12 cellular contexts compared by ENCODE assay signal in the genomic region with DNA sequence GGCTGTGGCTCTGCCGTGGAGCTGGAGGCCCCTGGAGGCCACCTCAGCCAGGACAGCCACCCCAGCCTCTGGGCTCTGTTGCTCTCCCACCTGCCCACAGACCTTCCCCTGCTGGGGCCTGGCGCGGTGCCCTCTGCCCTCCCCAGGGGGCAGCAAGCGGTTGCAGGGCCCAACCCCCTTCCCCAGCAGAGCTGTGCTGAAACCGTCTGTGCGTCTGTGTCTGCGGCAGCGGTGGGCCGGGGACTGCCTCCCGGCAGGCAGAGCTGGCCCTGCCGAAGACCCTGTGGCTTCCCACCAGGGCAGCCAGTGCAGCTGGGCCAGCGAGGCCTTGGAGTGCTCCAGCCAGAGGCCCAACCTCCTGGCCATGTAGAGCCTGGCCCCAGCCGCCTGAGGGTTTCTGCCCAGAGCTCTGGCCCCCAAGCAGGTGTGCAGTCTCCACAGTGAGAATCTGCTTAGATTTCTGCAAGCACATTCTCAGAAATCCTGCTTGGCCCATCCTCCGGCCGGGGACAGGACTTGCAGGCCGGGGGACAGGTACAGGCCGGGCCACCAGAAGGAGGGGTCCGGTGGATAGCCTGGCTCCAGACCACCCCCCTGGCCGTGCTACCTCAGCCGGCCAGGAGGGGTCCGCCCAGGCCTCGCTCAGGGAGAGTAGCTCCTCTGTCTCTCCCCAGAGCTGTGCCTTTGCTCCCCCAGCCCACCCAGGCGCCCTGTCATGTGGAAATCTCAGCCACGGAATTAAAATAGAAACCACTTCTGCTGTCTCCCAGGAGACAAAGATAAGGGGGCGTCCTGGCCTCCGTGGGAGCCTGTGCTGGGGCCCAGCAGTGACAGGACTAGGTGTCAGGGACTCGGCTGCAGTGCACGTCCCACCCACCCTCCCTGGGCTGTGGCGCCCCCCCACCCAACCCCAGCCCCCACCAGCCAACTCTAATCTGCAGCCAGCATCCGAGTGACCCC. TPM values are rescaled to one million over a fixed set of nuclear protein-coding genes. Genes with fewer than 3 reads are reported as not detected.
DNase-seq lines count a peak whose midpoint lies in the region; ATAC-seq and TF ChIP-seq lines count a peak whose summit lies in the region.
"Had no signal": no experiment of that assay in that cellular context is flagged by ENCODE, and none has a peak within 500 bp of the region (broad histone marks: within the 10 kb centered on the region; RNA-seq: fewer than 3 reads in every experiment).

No MANE protein-coding gene starts in this region.

- H3K27me3 ChIP-seq in ectodermal cell (ENCODE audit: control insufficient read depth, insufficient read depth, low read length, poor library complexity, severe bottlenecking) (peaks cover 14% of the 10 kb centered on the region), neural cell (ENCODE audit: insufficient read depth, low read depth, low read length) (no peaks in the 10 kb centered on the region)
- H3K27me3 ChIP-seq: MG63, SJCRH30 had no signal

- no peak overlapping the region for H2AFZ ChIP-seq in neural cell (ENCODE audit: low read depth, low read length)

- H3K4me1 ChIP-seq in ectodermal cell (ENCODE audit: control insufficient read depth, insufficient read depth, low read length) = peaks cover 29% of the 10 kb centered on the region

- H3F3A ChIP-seq in neural cell (ENCODE audit: insufficient read depth, low read length, poor library complexity, severe bottlenecking) = no peaks in the 10 kb centered on the region

- no peak overlapping the region for H3K4me2 ChIP-seq in neural cell (ENCODE audit: low read length)

- WGBS in ectodermal cell, 2 experiments = 72 to 74% methylated on average over 27 to 29 of the region's 30 CpGs

- no peaks in the 10 kb centered on the region for H3K9me3 ChIP-seq in ectodermal cell (ENCODE audit: control insufficient read depth, low read length)
- H3K9me3 ChIP-seq in neural cell (ENCODE audit: low read length) = no peaks in the 10 kb centered on the region
- H3K9me3 ChIP-seq: MG63, SJCRH30 had no signal

- ATAC-seq in GM18505 (IDR thresholded peaks at IDR 0.05; ENCODE audit: unreplicated experiment) (no peak), GM19395 (IDR thresholded peaks at IDR 0.05; ENCODE audit: unreplicated experiment) (no peak)

- no peak for TF ChIP-seq RAD21 in neural cell (conservative IDR thresholded peaks at IDR 0.05)

- peak; percentile 78 for DNase-seq in D341Med (ENCODE audit: low spot score)
- DNase-seq in NCI-H2107 (lab: John Stamatoyannopoulos, UW) = peak; percentile 76
- DNase-seq in SHP77 (lab: John Stamatoyannopoulos, UW) = no peak
- DNase-seq in HK-2 (ENCODE audit: unreplicated experiment) = no peak
- DNase-seq: activated CD8-positive, alpha-beta memory T cell treated with anti-CD3 and anti-CD28 coated beads for 24 hours; MG63; SJCRH30; stimulated activated CD8-positive, alpha-beta memory T cell treated with anti-CD3 and anti-CD28 coated beads, Interleukin-4, amount 100 ng/mL, for 48 hours had no signal

- H4K20me1 ChIP-seq in neural cell (ENCODE audit: insufficient read depth) = no peaks in the 10 kb centered on the region

- TF ChIP-seq POLR2A in GM18505 (IDR thresholded peaks at IDR 0.05; ENCODE audit: borderline replicate concordance, extremely low read depth, insufficient read depth, insufficient read length) = no peak

- peaks cover 3% of the 10 kb centered on the region for H3K36me3 ChIP-seq in ectodermal cell (ENCODE audit: control insufficient read depth, insufficient read depth, low read length)
- H3K36me3 ChIP-seq in neural cell (ENCODE audit: insufficient read depth, low read length) = no peaks in the 10 kb centered on the region

- TF ChIP-seq EP300 in neural cell (conservative IDR thresholded peaks at IDR 0.05; ENCODE audit: poor library complexity, severe bottlenecking) = no peak

- H3K9ac ChIP-seq in neural cell (ENCODE audit: low read length) = peak overlapping the region; percentile 45

- TF ChIP-seq CTCF in neural cell (IDR thresholded peaks at IDR 0.05; ENCODE audit: poor library complexity, severe bottlenecking) = peak; percentile 30

- H3K9me2 ChIP-seq in neural cell (ENCODE audit: insufficient read depth, low read length) = no peaks in the 10 kb centered on the region

- peaks cover 14% of the 10 kb centered on the region for H3K79me2 ChIP-seq in neural cell (replicated peaks; ENCODE audit: insufficient read depth, low read length)

- H3K4me3 ChIP-seq in ectodermal cell (ENCODE audit: insufficient read depth, low read depth, low read length) (no peak overlapping the region), neural cell (ENCODE audit: low read length) (no peak overlapping the region)
- H3K4me3 ChIP-seq: MG63, SJCRH30 had no signal

- peak overlapping the region; percentile 19 for H3K27ac ChIP-seq in ectodermal cell (ENCODE audit: insufficient read depth, low read depth, low read length, poor library complexity, severe bottlenecking)
- peak overlapping the region; percentile 52 for H3K27ac ChIP-seq in neural cell (ENCODE audit: low read length)
- H3K27ac ChIP-seq: SJCRH30 had no signal

TF ChIP-seq in neural cell, 6 proteins besides CTCF, POLR2A, EP300 and RAD21:
- TF ChIP-seq TAF1 (IDR thresholded peaks at IDR 0.05; ENCODE audit: low read depth) (no peak), MXI1 (conservative IDR thresholded peaks at IDR 0.05; ENCODE audit: poor library complexity, severe bottlenecking) (no peak), SMC3 (conservative IDR thresholded peaks at IDR 0.05; ENCODE audit: poor library complexity) (no peak), EZH2 (IDR thresholded peaks at IDR 0.05; ENCODE audit: borderline replicate concordance, insufficient read depth, low read length, poor library complexity, severe bottlenecking) (no peak), POLR2AphosphoS5 (IDR thresholded peaks at IDR 0.05) (no peak)
- TF ChIP-seq, protein P1, sequence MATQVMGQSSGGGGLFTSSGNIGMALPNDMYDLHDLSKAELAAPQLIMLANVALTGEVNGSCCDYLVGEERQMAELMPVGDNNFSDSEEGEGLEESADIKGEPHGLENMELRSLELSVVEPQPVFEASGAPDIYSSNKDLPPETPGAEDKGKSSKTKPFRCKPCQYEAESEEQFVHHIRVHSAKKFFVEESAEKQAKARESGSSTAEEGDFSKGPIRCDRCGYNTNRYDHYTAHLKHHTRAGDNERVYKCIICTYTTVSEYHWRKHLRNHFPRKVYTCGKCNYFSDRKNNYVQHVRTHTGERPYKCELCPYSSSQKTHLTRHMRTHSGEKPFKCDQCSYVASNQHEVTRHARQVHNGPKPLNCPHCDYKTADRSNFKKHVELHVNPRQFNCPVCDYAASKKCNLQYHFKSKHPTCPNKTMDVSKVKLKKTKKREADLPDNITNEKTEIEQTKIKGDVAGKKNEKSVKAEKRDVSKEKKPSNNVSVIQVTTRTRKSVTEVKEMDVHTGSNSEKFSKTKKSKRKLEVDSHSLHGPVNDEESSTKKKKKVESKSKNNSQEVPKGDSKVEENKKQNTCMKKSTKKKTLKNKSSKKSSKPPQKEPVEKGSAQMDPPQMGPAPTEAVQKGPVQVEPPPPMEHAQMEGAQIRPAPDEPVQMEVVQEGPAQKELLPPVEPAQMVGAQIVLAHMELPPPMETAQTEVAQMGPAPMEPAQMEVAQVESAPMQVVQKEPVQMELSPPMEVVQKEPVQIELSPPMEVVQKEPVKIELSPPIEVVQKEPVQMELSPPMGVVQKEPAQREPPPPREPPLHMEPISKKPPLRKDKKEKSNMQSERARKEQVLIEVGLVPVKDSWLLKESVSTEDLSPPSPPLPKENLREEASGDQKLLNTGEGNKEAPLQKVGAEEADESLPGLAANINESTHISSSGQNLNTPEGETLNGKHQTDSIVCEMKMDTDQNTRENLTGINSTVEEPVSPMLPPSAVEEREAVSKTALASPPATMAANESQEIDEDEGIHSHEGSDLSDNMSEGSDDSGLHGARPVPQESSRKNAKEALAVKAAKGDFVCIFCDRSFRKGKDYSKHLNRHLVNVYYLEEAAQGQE (IDR thresholded peaks at IDR 0.05; ENCODE audit: borderline replicate concordance) = no peak

RNA-seq across cellular contexts. Expression of gene CRIP2, which starts 3.5 kb away (rescaled TPM):
- 11.8 TPM for polyA plus RNA-seq in ectodermal cell (2013, experiment 1 of 4)
- 14.1 TPM for polyA plus RNA-seq in ectodermal cell (2013, experiment 2 of 4)
- 14.0 TPM for polyA plus RNA-seq in ectodermal cell (2013, experiment 3 of 4)
- 16.4 TPM for polyA plus RNA-seq in ectodermal cell (2013, experiment 4 of 4)
- polyA plus RNA-seq in neural cell = 214 and 258 TPM in 2 replicates
- 85.4 and 87.6 TPM in 2 replicates for polyA minus RNA-seq in neural cell

RNA-seq across cellular contexts. Expression of gene CRIP1, which starts 15.6 kb away (rescaled TPM):
- 46.7 TPM for polyA plus RNA-seq in ectodermal cell (2013, experiment 1 of 4)
- 41.5 TPM for polyA plus RNA-seq in ectodermal cell (2013, experiment 2 of 4)
- polyA plus RNA-seq in ectodermal cell (2013, experiment 3 of 4) = 52.7 TPM
- polyA plus RNA-seq in ectodermal cell (2013, experiment 4 of 4) = 54.8 TPM
- polyA plus RNA-seq in neural cell = 0.58 and 0.82 TPM in 2 replicates
- 1.2 TPM in 1 of 2 replicates, not detected in the other for polyA minus RNA-seq in neural cell

RNA-seq across cellular contexts. Expression of gene TEDC1, which starts 20.0 kb away (rescaled TPM):
- polyA plus RNA-seq in ectodermal cell (2013, experiment 1 of 4) = 22.9 TPM
- polyA plus RNA-seq in ectodermal cell (2013, experiment 2 of 4) = 21.7 TPM
- 16.6 TPM for polyA plus RNA-seq in ectodermal cell (2013, experiment 3 of 4)
- polyA plus RNA-seq in ectodermal cell (2013, experiment 4 of 4) = 19.7 TPM
- polyA plus RNA-seq in neural cell = 18.9 and 28.1 TPM in 2 replicates
- polyA minus RNA-seq in neural cell = 9.3 and 12.7 TPM in 2 replicates

RNA-seq across cellular contexts. Expression of gene MTA1, which starts 51.5 kb away (rescaled TPM):
- 210 TPM for polyA plus RNA-seq in ectodermal cell (2013, experiment 1 of 4)
- polyA plus RNA-seq in ectodermal cell (2013, experiment 2 of 4) = 189 TPM
- polyA plus RNA-seq in ectodermal cell (2013, experiment 3 of 4) = 170 TPM
- polyA plus RNA-seq in ectodermal cell (2013, experiment 4 of 4) = 178 TPM
- 94.0 and 101 TPM in 2 replicates for polyA plus RNA-seq in neural cell
- polyA minus RNA-seq in neural cell = 80.9 and 90.3 TPM in 2 replicates

RNA-seq across cellular contexts. Expression of gene TMEM121, which starts 55.3 kb away (rescaled TPM):
- 2.3 TPM for polyA plus RNA-seq in ectodermal cell (2013, experiment 1 of 4)
- polyA plus RNA-seq in ectodermal cell (2013, experiment 2 of 4) = 2.5 TPM
- 4.1 TPM for polyA plus RNA-seq in ectodermal cell (2013, experiment 3 of 4)
- polyA plus RNA-seq in ectodermal cell (2013, experiment 4 of 4) = 3.8 TPM
- 19.5 and 26.6 TPM in 2 replicates for polyA plus RNA-seq in neural cell
- polyA minus RNA-seq in neural cell = 21.2 and 26.3 TPM in 2 replicates

Comparison
In these comparisons a context has a peak if more than half of its experiments do, and no peak if none do; other contexts are left out.
1. DNase-seq: peak in D341Med (single experiment) and NCI-H2107 (single experiment); none in SHP77 (0 of 2) and HK-2 (single experiment).